12 cellular contexts compared by ENCODE assay signal in the genomic region with DNA sequence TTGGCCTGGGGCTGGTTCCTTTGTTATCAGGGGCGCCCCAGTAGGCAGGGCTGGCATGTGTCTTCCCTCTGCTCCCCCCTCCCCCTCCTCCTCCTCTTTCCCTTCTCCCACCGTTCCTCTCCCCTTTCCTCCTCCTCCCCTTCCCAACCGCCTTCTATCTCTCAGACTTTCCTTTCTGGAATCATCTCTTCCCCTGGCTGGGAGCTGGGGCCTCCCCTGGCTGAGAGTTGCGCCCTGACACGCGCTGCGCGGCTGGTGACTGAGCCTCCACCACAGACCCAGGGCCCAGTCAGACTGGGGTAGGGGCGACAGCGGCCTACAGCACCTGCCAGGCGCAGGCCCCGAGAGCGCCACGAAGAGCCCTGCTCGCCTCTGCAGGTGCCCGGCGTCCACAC. TPM values are rescaled to one million over a fixed set of nuclear protein-coding genes. Genes with fewer than 3 reads are reported as not detected.
DNase-seq lines count a peak whose midpoint lies in the region; ATAC-seq and TF ChIP-seq lines count a peak whose summit lies in the region.
"Had no signal": no experiment of that assay in that cellular context is flagged by ENCODE, and none has a peak within 500 bp of the region (broad histone marks: within the 10 kb centered on the region; RNA-seq: fewer than 3 reads in every experiment).

No MANE protein-coding gene starts in this region.

- intact Hi-C loops in ovary (cut with DNase I), result no loop called here

- no peak for ATAC-seq in gastroesophageal sphincter
- no peak for ATAC-seq in HG03469 (IDR thresholded peaks at IDR 0.05; ENCODE audit: unreplicated experiment)
- ATAC-seq in HG03460 (IDR thresholded peaks at IDR 0.05; ENCODE audit: unreplicated experiment), result no peak
- ATAC-seq: esophagus mucosa, K562 had no signal

- H3K36me3 ChIP-seq in BLaER1 treated with 17β-estradiol and CSF1 and Interleukin-3, amounts not matched to agents 10 nM and 100 nM, result no peaks in the 10 kb centered on the region
- H3K36me3 ChIP-seq in HUES64 (ENCODE audit: insufficient read depth, low read length) (no peaks in the 10 kb centered on the region), gastroesophageal sphincter (no peaks in the 10 kb centered on the region), ovary (no peaks in the 10 kb centered on the region)

- no peaks in the 10 kb centered on the region for H4K20me1 ChIP-seq in BLaER1 treated with 17β-estradiol and CSF1 and Interleukin-3, amounts not matched to agents 10 nM and 100 nM

- TF ChIP-seq POLR2A in gastroesophageal sphincter (IDR thresholded peaks at IDR 0.05) (no peak), ovary (IDR thresholded peaks at IDR 0.05) (no peak)

- H3K9me3 ChIP-seq in BLaER1 treated with 17β-estradiol and CSF1 and Interleukin-3, amounts not matched to agents 10 nM and 100 nM (replicated peaks in 1 of 11), result no peaks in the 10 kb centered on the region
- H3K9me3 ChIP-seq in HUES64 (ENCODE audit: insufficient read depth, low read depth, low read length) (no peaks in the 10 kb centered on the region), gastroesophageal sphincter (no peaks in the 10 kb centered on the region), ovary (no peaks in the 10 kb centered on the region)

- 20% methylated on average over 17 of the region's 17 CpGs for WGBS in HUES64
- WGBS in gastroesophageal sphincter (ENCODE audit: low coverage in 1 of 2), 2 donors, result 40 to 65% methylated on average over 2 to 3 of the region's 17 CpGs
- WGBS in ovary, 3 donors, result 39 to 50% (median 42%) methylated on average over 17 of the region's 17 CpGs

- peaks cover 64 to 83% (median 78%) of the 10 kb centered on the region in 11 experiments for H3K27me3 ChIP-seq in BLaER1 treated with 17β-estradiol and CSF1 and Interleukin-3, amounts not matched to agents 10 nM and 100 nM
- H3K27me3 ChIP-seq in HUES64 (ENCODE audit: insufficient read depth, low read length), result peaks cover 78% of the 10 kb centered on the region
- peaks cover 79% of the 10 kb centered on the region for H3K27me3 ChIP-seq in gastroesophageal sphincter
- no peaks in the 10 kb centered on the region for H3K27me3 ChIP-seq in ovary

- TF ChIP-seq EP300 in gastroesophageal sphincter (IDR thresholded peaks at IDR 0.05), result no peak
- TF ChIP-seq EP300 in ovary (IDR thresholded peaks at IDR 0.05), result no peak

- peak overlapping the region; percentile 82 to 90 (median 86) for H3K27ac ChIP-seq in BLaER1 treated with 17β-estradiol and CSF1 and Interleukin-3, amounts not matched to agents 10 nM and 100 nM
- H3K27ac ChIP-seq in HUES64 (ENCODE audit: low read depth, low read length) (no peak overlapping the region), gastroesophageal sphincter (peak overlapping the region in 2 of 4 donors; percentile 55 to 72), ovary (peak overlapping the region; percentile 27 to 76)

- peak overlapping the region; percentile 30 to 64 (median 53); a peak in 16 of 20 replicates for H3K4me3 ChIP-seq in BLaER1 treated with 17β-estradiol and CSF1 and Interleukin-3, amounts not matched to agents 10 nM and 100 nM
- H3K4me3 ChIP-seq in HUES64 (ENCODE audit: low read length) (peak overlapping the region; percentile 45), gastroesophageal sphincter (peak overlapping the region; percentile 20 to 57), ovary (peak overlapping the region; percentile 34)
- H3K4me3 ChIP-seq: K562 had no signal

- H3K4me1 ChIP-seq in BLaER1 treated with 17β-estradiol and CSF1 and Interleukin-3, amounts not matched to agents 10 nM and 100 nM, result peaks cover 39 to 84% (median 69%) of the 10 kb centered on the region in 10 experiments
- H3K4me1 ChIP-seq in HUES64 (ENCODE audit: insufficient read depth, low read length) (peaks cover 12% of the 10 kb centered on the region), gastroesophageal sphincter (peaks cover 0 to 61% (median 14%) of the 10 kb centered on the region in 3 donors), ovary (ENCODE audit: insufficient read depth) (peaks cover 14% of the 10 kb centered on the region)

- peak overlapping the region; percentile 85 to 98 (median 92) for H3K4me2 ChIP-seq in BLaER1 treated with 17β-estradiol and CSF1 and Interleukin-3, amounts not matched to agents 10 nM and 100 nM

- no peak for TF ChIP-seq CTCF in gastroesophageal sphincter (IDR thresholded peaks at IDR 0.05)
- no peak for TF ChIP-seq CTCF in ovary (IDR thresholded peaks at IDR 0.05)

- DNase-seq in ovary, result peak in 1 of 5 donors; percentile 44
- no peak for DNase-seq in activated CD8-positive, alpha-beta memory T cell treated with anti-CD3 and anti-CD28 coated beads, Interleukin-2, amount 50 U/mL, for 48 hours
- no peak for DNase-seq in putamen (ENCODE audit: low spot score)
- DNase-seq: NCI-H2171 treated with DMSO at 0.1 percent for 48 hours had no signal

- peak overlapping the region; percentile 73 to 86 (median 83) for H3K9ac ChIP-seq in BLaER1 treated with 17β-estradiol and CSF1 and Interleukin-3, amounts not matched to agents 10 nM and 100 nM
- H3K9ac ChIP-seq in HUES64 (ENCODE audit: low read depth, low read length), result peak overlapping the region; percentile 54

RNA-seq across cellular contexts. Expression of a gene that starts 2.8 kb away (rescaled TPM):
- 1.00 TPM for polyA plus RNA-seq in HUES64 (2013, experiment 1 of 2)
- 1.6 TPM for polyA plus RNA-seq in HUES64 (2013, experiment 2 of 2)
- total RNA-seq in gastroesophageal sphincter (1 to 10 TPM; 1.2 to 3.4 (median 1.6) TPM), ovary (10 to 100 TPM in 1 of 7 donors, 1 to 10 TPM in 6; 2.8 to 10.6 (median 6.2) TPM)
- 1 to 10 TPM in 1 of 2 donors, under 1 TPM in 1; 0.97 to 5.2 TPM for polyA plus RNA-seq in ovary
- total RNA-seq: K562 had no signal
- polyA plus RNA-seq: K562 had no signal

RNA-seq across cellular contexts. Expression of a gene that starts 21.5 kb away (rescaled TPM):
- polyA plus RNA-seq in HUES64 (2013, experiment 1 of 2), result 22.9 TPM
- 26.9 TPM for polyA plus RNA-seq in HUES64 (2013, experiment 2 of 2)
- total RNA-seq in gastroesophageal sphincter, result 1 to 10 TPM; 1.6 to 5.4 (median 4.0) TPM
- total RNA-seq in ovary, result 10 to 100 TPM in 6 of 7 donors, 1 to 10 TPM in 1; 8.8 to 35.3 (median 32.8) TPM
- polyA plus RNA-seq in ovary, result 10 to 100 TPM in 1 of 2 donors, 1 to 10 TPM in 1; 9.9 to 13.2 TPM
- total RNA-seq: lung microvascular endothelial cell had no signal
